Comparison of ENCODE assay signal across 1 cellular context in genomic region chr4:168812806-168813205, GRCh38.
TF ChIP-seq lines count a peak whose summit lies in the region.

No MANE protein-coding gene starts in this region.

TF ChIP-seq in SK-N-SH treated with all-trans-retinoic acid at 6 μM for 48 hours, 23 proteins besides CTCF, POLR2A, EP300 and RAD21 (continued from another document):
- TF ChIP-seq, protein P1, sequence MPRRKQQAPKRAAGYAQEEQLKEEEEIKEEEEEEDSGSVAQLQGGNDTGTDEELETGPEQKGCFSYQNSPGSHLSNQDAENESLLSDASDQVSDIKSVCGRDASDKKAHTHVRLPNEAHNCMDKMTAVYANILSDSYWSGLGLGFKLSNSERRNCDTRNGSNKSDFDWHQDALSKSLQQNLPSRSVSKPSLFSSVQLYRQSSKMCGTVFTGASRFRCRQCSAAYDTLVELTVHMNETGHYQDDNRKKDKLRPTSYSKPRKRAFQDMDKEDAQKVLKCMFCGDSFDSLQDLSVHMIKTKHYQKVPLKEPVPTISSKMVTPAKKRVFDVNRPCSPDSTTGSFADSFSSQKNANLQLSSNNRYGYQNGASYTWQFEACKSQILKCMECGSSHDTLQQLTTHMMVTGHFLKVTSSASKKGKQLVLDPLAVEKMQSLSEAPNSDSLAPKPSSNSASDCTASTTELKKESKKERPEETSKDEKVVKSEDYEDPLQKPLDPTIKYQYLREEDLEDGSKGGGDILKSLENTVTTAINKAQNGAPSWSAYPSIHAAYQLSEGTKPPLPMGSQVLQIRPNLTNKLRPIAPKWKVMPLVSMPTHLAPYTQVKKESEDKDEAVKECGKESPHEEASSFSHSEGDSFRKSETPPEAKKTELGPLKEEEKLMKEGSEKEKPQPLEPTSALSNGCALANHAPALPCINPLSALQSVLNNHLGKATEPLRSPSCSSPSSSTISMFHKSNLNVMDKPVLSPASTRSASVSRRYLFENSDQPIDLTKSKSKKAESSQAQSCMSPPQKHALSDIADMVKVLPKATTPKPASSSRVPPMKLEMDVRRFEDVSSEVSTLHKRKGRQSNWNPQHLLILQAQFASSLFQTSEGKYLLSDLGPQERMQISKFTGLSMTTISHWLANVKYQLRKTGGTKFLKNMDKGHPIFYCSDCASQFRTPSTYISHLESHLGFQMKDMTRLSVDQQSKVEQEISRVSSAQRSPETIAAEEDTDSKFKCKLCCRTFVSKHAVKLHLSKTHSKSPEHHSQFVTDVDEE (CRISPR knock-in tag; IDR thresholded peaks at IDR 0.05) = no peak
- TF ChIP-seq TCF4 (CRISPR knock-in tag; IDR thresholded peaks at IDR 0.05; ENCODE audit: borderline replicate concordance) (no peak), ZNF565 (CRISPR knock-in tag; conservative IDR thresholded peaks at IDR 0.05; ENCODE audit: low read depth) (no peak), OSR1 (CRISPR knock-in tag; IDR thresholded peaks at IDR 0.05) (no peak), CSDC2 (CRISPR knock-in tag; IDR thresholded peaks at IDR 0.05) (no peak), GLIS3 (CRISPR knock-in tag; IDR thresholded peaks at IDR 0.05) (no peak), PPARA (CRISPR knock-in tag; IDR thresholded peaks at IDR 0.05; ENCODE audit: borderline replicate concordance) (no peak), ZFP30 (CRISPR knock-in tag; IDR thresholded peaks at IDR 0.05) (no peak), ZNF70 (CRISPR knock-in tag; IDR thresholded peaks at IDR 0.05) (no peak), BACH2 (CRISPR knock-in tag; IDR thresholded peaks at IDR 0.05; ENCODE audit: borderline replicate concordance) (no peak), ISL1 (CRISPR knock-in tag; IDR thresholded peaks at IDR 0.05) (no peak)
- TF ChIP-seq, protein P2, sequence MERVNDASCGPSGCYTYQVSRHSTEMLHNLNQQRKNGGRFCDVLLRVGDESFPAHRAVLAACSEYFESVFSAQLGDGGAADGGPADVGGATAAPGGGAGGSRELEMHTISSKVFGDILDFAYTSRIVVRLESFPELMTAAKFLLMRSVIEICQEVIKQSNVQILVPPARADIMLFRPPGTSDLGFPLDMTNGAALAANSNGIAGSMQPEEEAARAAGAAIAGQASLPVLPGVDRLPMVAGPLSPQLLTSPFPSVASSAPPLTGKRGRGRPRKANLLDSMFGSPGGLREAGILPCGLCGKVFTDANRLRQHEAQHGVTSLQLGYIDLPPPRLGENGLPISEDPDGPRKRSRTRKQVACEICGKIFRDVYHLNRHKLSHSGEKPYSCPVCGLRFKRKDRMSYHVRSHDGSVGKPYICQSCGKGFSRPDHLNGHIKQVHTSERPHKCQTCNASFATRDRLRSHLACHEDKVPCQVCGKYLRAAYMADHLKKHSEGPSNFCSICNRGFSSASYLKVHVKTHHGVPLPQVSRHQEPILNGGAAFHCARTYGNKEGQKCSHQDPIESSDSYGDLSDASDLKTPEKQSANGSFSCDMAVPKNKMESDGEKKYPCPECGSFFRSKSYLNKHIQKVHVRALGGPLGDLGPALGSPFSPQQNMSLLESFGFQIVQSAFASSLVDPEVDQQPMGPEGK (CRISPR knock-in tag; IDR thresholded peaks at IDR 0.05; ENCODE audit: borderline replicate concordance) = no peak
